In genomic region chr13:44050450-44051063, GRCh38 we compare ENCODE assay signal across 8 cellular contexts.
DNase-seq lines count a peak whose midpoint lies in the region; ATAC-seq and TF ChIP-seq lines count a peak whose summit lies in the region.

No MANE protein-coding gene starts in this region.

- peaks cover 18% of the 10 kb centered on the region for H3K27me3 ChIP-seq in osteoblast (ENCODE audit: insufficient read depth, low read length)

- H3K4me1 ChIP-seq in osteoblast (ENCODE audit: insufficient read depth, low read length): peaks cover 13% of the 10 kb centered on the region

- H2AFZ ChIP-seq in osteoblast (ENCODE audit: low read length): no peak overlapping the region

- H3K79me2 ChIP-seq in osteoblast (ENCODE audit: insufficient read depth, low read length): no peaks in the 10 kb centered on the region

- H3K36me3 Mint-ChIP-seq in effector memory CD8-positive, alpha-beta T cell (ENCODE audit: insufficient read depth): no peaks in the 10 kb centered on the region

- H3K9me3 Mint-ChIP-seq in effector memory CD8-positive, alpha-beta T cell: no peaks in the 10 kb centered on the region

- H3K4me2 ChIP-seq in osteoblast (ENCODE audit: insufficient read depth, low read length): no peak overlapping the region

- H3K27ac ChIP-seq in osteoblast (ENCODE audit: low read depth, low read length): no peak overlapping the region

- H3K27me3 Mint-ChIP-seq in effector memory CD8-positive, alpha-beta T cell: peaks cover 70 to 75% of the 10 kb centered on the region in 2 donors

- H3K27ac Mint-ChIP-seq in effector memory CD8-positive, alpha-beta T cell: no peak overlapping the region

- H3K36me3 ChIP-seq in osteoblast (ENCODE audit: insufficient read depth, low read length): no peaks in the 10 kb centered on the region

- DNase-seq in Right ventricle myocardium superior (no peak), left cardiac atrium (no peak), NCI-H526 (lab: John Stamatoyannopoulos, UW) (peak; percentile 4 to 66), osteoblast (ENCODE audit: insufficient read length, low spot score, missing footprints) (no peak), islet precursor cell (no peak)
- DNase-seq in effector memory CD8-positive, alpha-beta T cell: peak; percentile 3 to 6 (median 5)
- DNase-seq in stimulated activated naive CD4-positive, alpha-beta T cell treated with Interleukin-2 at 50 U/mL for 16 hours (lab: John Stamatoyannopoulos, UW): no peak

- peaks cover 3 to 5% of the 10 kb centered on the region in 2 donors for H3K4me1 Mint-ChIP-seq in effector memory CD8-positive, alpha-beta T cell (ENCODE audit: low read depth in 2 of 2)

- intact Hi-C loops in Right ventricle myocardium superior (cut with DNase I) (loop anchor here (5.0 kb wide), 1 partner anchor 387 kb away; no protein-coding TSS in a partner anchor), left cardiac atrium (cut with DNase I) (loop anchor here in 1 of 2 donors (1.0 kb wide), 1 partner anchor 387 kb away; no protein-coding TSS in a partner anchor)

- peak; percentile 76 for TF ChIP-seq CTCF in osteoblast (IDR thresholded peaks at IDR 0.05; ENCODE audit: extremely low read depth, low read depth, low read length)

- ATAC-seq in Right ventricle myocardium superior (ENCODE audit: poor library complexity) (peak; percentile 41), left cardiac atrium (no peak), HG02852 (IDR thresholded peaks at IDR 0.05; ENCODE audit: unreplicated experiment) (no peak)
- ATAC-seq in effector memory CD8-positive, alpha-beta T cell (replicated peaks): no peak

- no peaks in the 10 kb centered on the region for H3K9me3 ChIP-seq in osteoblast (ENCODE audit: low read depth, low read length)

- no peak overlapping the region for H3K4me3 Mint-ChIP-seq in effector memory CD8-positive, alpha-beta T cell

- no peak overlapping the region for H3K4me3 ChIP-seq in osteoblast (ENCODE audit: insufficient read depth, low read length)

- H4K20me1 ChIP-seq in osteoblast (ENCODE audit: insufficient read depth, low read length): no peaks in the 10 kb centered on the region

Comparison
In these comparisons a context has a peak if more than half of its experiments do, and no peak if none do; other contexts are left out.
1. DNase-seq: peak in NCI-H526 (2 of 2) and effector memory CD8-positive, alpha-beta T cell (3 of 3); none in Right ventricle myocardium superior (single experiment), left cardiac atrium (single experiment), osteoblast (single experiment), islet precursor cell (single experiment) and stimulated activated naive CD4-positive, alpha-beta T cell treated with Interleukin-2 at 50 U/mL for 16 hours (single experiment).